ENCODE assay signal across 8 cellular contexts in genomic region chrX:74291964-74292891, GRCh38. TPM values are rescaled to one million over a fixed set of nuclear protein-coding genes. Genes with fewer than 3 reads are reported as not detected.
A peak's percentile ranks its signal among the peaks of the same experiment; 100 is the strongest.
DNase-seq lines count a peak whose midpoint lies in the region; FAIRE-seq and TF ChIP-seq lines count a peak whose summit lies in the region.

No MANE protein-coding gene starts in this region.

- no peak overlapping the region for H3K4ac ChIP-seq in H1 (replicated peaks; ENCODE audit: insufficient read length, low read depth, low read length)

- H3K18ac ChIP-seq in H1 (ENCODE audit: extremely low read depth, low read length) = peak overlapping the region; percentile 97; the same call in 1 of the 2 replicates

- peaks cover 0 to 15% (median under 1%) of the 10 kb centered on the region in 4 experiments; a peak in 3 of 8 replicates for H3K36me3 ChIP-seq in H1 (ENCODE audit: control insufficient read depth in 2 of 4, insufficient read depth in 4 of 4, low read length in 3 of 4)

- no peaks in the 10 kb centered on the region for H3K36me3 Mint-ChIP-seq in mesothelial cell of epicardium

- peaks cover 12% of the 10 kb centered on the region for H3K4me1 Mint-ChIP-seq in mesothelial cell of epicardium

- 0% methylated on average over 22 of the region's 45 CpGs; no CpG with 5 or more reads in 1 of the 2 experiments for WGBS in H1 (ENCODE audit: extremely low coverage in 1 of 2, insufficient coverage in 1 of 2, insufficient read length in 1 of 2, insufficient replicate concordance in 2 of 2, low coverage in 1 of 2, low lambda C conversion rate in 2 of 2, missing lambda C conversion rate in 1 of 2), 2 experiments

- TF ChIP-seq RAD21 in H1 (IDR thresholded peaks at IDR 0.05 in 1 of 2, conservative IDR thresholded peaks at IDR 0.05 in 1 of 2; ENCODE audit: low read depth in 2 of 2, low read length in 2 of 2) = peak in 1 of 2 experiments; percentile 43; a peak in 2 of 4 replicates

- no peaks in the 10 kb centered on the region for H3K27me3 Mint-ChIP-seq in mesothelial cell of epicardium (ENCODE audit: low read depth)

- H3K9ac ChIP-seq in H1 (replicated peaks in 1 of 4; ENCODE audit: extremely low read depth in 1 of 4, low read depth in 3 of 4, low read length in 3 of 4) = peak overlapping the region; percentile 71 to 98 (median 85)

- no peaks in the 10 kb centered on the region for H3K9me3 ChIP-seq in H1 (ENCODE audit: insufficient read depth in 2 of 2, low read depth in 1 of 2, low read length in 1 of 2)

- H2BK12ac ChIP-seq in H1 (ENCODE audit: low read depth, low read length) = peak overlapping the region; percentile 60

- FAIRE-seq in H1 (lab: Jason Lieb, UNC) = no peak

- H3K4me1 ChIP-seq in H1 (replicated peaks in 1 of 4; ENCODE audit: control insufficient read depth in 3 of 4, insufficient read depth in 4 of 4, low read length in 3 of 4) = peaks cover 0 to 9% (median 3%) of the 10 kb centered on the region in 4 experiments; a peak in 3 of 7 replicates

- H4K5ac ChIP-seq in H1 (ENCODE audit: insufficient read length, low read depth, low read length) = peak overlapping the region; percentile 99

- H2AFZ ChIP-seq in H1 (ENCODE audit: low read length) = 0 out of 2 replicates have a peak overlapping the region, but pooled peaks have one; percentile 66

- H4K20me1 ChIP-seq in H1 (replicated peaks in 1 of 2; ENCODE audit: control insufficient read depth in 1 of 2, insufficient read depth in 2 of 2, low read length in 2 of 2) = peaks cover 0 to 2% of the 10 kb centered on the region in 2 experiments

- H3K27ac Mint-ChIP-seq in mesothelial cell of epicardium = peak overlapping the region; percentile 96

- no peaks in the 10 kb centered on the region for H3K79me1 ChIP-seq in H1 (ENCODE audit: low read depth, low read length)

- no peak overlapping the region for H3K23ac ChIP-seq in H1 (ENCODE audit: insufficient read length)

- no peaks in the 10 kb centered on the region for H3K9me3 Mint-ChIP-seq in mesothelial cell of epicardium

- H3K79me2 ChIP-seq in H1 (ENCODE audit: control insufficient read depth in 1 of 2, insufficient read depth in 2 of 2, low read length in 2 of 2) = peaks cover 4 to 52% of the 10 kb centered on the region in 2 experiments; a peak in 3 of 4 replicates

- 0 out of 2 replicates have a peak, but pooled peaks cover 2% of the 10 kb centered on the region for H3K23me2 ChIP-seq in H1 (ENCODE audit: low read depth, low read length)

- DNase-seq in COR-L47 (lab: John Stamatoyannopoulos, UW) (peak; percentile 81), GM20000 (ENCODE audit: low spot score) (peak; percentile 77), HT-29 (ENCODE audit: low spot score) (peak; percentile 89), H1 (ENCODE audit: low read depth in 1 of 2, low spot score in 2 of 2) (peak; percentile 71 to 74), mesothelial cell of epicardium (ENCODE audit: low spot score in 2 of 2, unreplicated experiment in 2 of 2) (peak; percentile 62 to 72)
- peak; percentile 75 for DNase-seq in NK-92 treated with Interleukin-12 subunit alpha and Interleukin-12 subunit beta, amount 100 ng/mL, for 24 hours (lab: John Stamatoyannopoulos, UW)
- peak; percentile 30 to 43 (median 42) for DNase-seq in activated CD8-positive, alpha-beta memory T cell treated with anti-CD3 and anti-CD28 coated beads for 48 hours (ENCODE audit: low read depth in 2 of 3, low spot score in 2 of 3)
- peak; percentile 53 to 63 for DNase-seq in stimulated activated CD8-positive, alpha-beta memory T cell treated with anti-CD3 and anti-CD28 coated beads, Interleukin-15, amount 100 ng/mL, for 4 hours (ENCODE audit: low read depth in 2 of 2)

- CTCF ChIA-PET in H1 (lab: Charles Lee; ENCODE audit: partially characterized antibody) = interaction anchor here (0.7 to 1.2 kb wide), 6 partner anchors 13 to 1587 kb away, joined by 3 to 5 read pairs (median 3); no protein-coding TSS in a partner anchor

- no peak overlapping the region for H2BK120ac ChIP-seq in H1 (replicated peaks; ENCODE audit: low read depth, low read length)

- H2AK5ac ChIP-seq in H1 (ENCODE audit: low read depth, low read length) = peak overlapping the region; percentile 82; the same call in 1 of the 2 replicates

- H3K27ac ChIP-seq in H1 (ENCODE audit: low read depth, low read length) = peak overlapping the region; percentile 94

- TF ChIP-seq EP300 in H1 (IDR thresholded peaks at IDR 0.05; ENCODE audit: borderline replicate concordance in 1 of 2, low read depth in 2 of 2, low read length in 2 of 2) = no peak

- TF ChIP-seq CTCF in GM20000 (IDR thresholded peaks at IDR 0.05; ENCODE audit: extremely low read depth, missing control alignments) = peak; percentile 24
- TF ChIP-seq CTCF in H1 (IDR thresholded peaks at IDR 0.05; ENCODE audit: control extremely low read depth in 1 of 3, insufficient read depth in 1 of 3, low read depth in 1 of 3, low read length in 3 of 3) = peak in 2 of 3 experiments; percentile 28 to 37; a peak in 2 of 4 replicates
- TF ChIP-seq CTCF in mesothelial cell of epicardium (IDR thresholded peaks at IDR 0.05; ENCODE audit: unreplicated experiment) = no peak

- no peaks in the 10 kb centered on the region for H3K27me3 ChIP-seq in H1 (replicated peaks in 1 of 4; ENCODE audit: control insufficient read depth in 3 of 4, extremely low read depth in 1 of 4, insufficient read depth in 3 of 4, low read length in 3 of 4)

- H3K4me3 ChIP-seq in H1 (ENCODE audit: extremely low read depth in 1 of 4, insufficient read depth in 2 of 4, low read depth in 3 of 4, low read length in 4 of 4) = peak overlapping the region; percentile 78 to 95 (median 86)

- peak overlapping the region; percentile 85 for H3K56ac ChIP-seq in H1 (replicated peaks; ENCODE audit: insufficient read length, low read depth, low read length)

- TF ChIP-seq POLR2A in H1 (IDR thresholded peaks at IDR 0.05; ENCODE audit: control extremely low read depth in 1 of 2, low read depth in 2 of 2, low read length in 2 of 2) = peak in 1 of 2 experiments; percentile 54; a peak in 2 of 3 replicates

- H3K4me2 ChIP-seq in H1 (ENCODE audit: insufficient read depth in 1 of 2, low read depth in 2 of 2, low read length in 2 of 2) = peak overlapping the region; percentile 93 to 97

- no peak overlapping the region for H2BK20ac ChIP-seq in H1 (ENCODE audit: low read length)

- no peak overlapping the region for H2BK15ac ChIP-seq in H1 (ENCODE audit: low read length)

- peak overlapping the region; percentile 97 for H2BK5ac ChIP-seq in H1 (ENCODE audit: low read depth, low read length)

- peak overlapping the region; percentile 86 for H3K4me3 Mint-ChIP-seq in mesothelial cell of epicardium

- peak overlapping the region; percentile 96 for H4K91ac ChIP-seq in H1 (replicated peaks; ENCODE audit: insufficient read length, low read length)

- POLR2A ChIA-PET in H1 (lab: Charles Lee; ENCODE audit: partially characterized antibody) = interaction anchor here (0.7 to 3.7 kb wide), 15 partner anchors 10 to 144 kb away, joined by 3 to 27 read pairs (median 5); no protein-coding TSS in a partner anchor

- no peak overlapping the region for H3K14ac ChIP-seq in H1 (ENCODE audit: insufficient read length)

- H4K8ac ChIP-seq in H1 (ENCODE audit: extremely low read depth, insufficient read depth, low read length) = peak overlapping the region; percentile 89; the same call in 1 of the 2 replicates

TF ChIP-seq in H1, 55 proteins besides CTCF, POLR2A, EP300 and RAD21 (continues in another document):
- TF ChIP-seq CREB1 (IDR thresholded peaks at IDR 0.05) = no peak
- TF ChIP-seq ATF2 (IDR thresholded peaks at IDR 0.05; ENCODE audit: low read length) = no peak
- TF ChIP-seq USF2 (IDR thresholded peaks at IDR 0.05; ENCODE audit: low read length) = no peak
- no peak for TF ChIP-seq POU5F1 (IDR thresholded peaks at IDR 0.05; ENCODE audit: low read depth, low read length)
- no peak for TF ChIP-seq RFX5 (IDR thresholded peaks at IDR 0.05; ENCODE audit: borderline replicate concordance, low read depth, low read length)
- no peak for TF ChIP-seq KDM5A (IDR thresholded peaks at IDR 0.05; ENCODE audit: low read length)
- TF ChIP-seq TEAD4 (IDR thresholded peaks at IDR 0.05; ENCODE audit: low read depth, low read length) = no peak
- TF ChIP-seq ATF3 (IDR thresholded peaks at IDR 0.05; ENCODE audit: insufficient read depth, low read depth, low read length) = no peak
- peak; percentile 79 for TF ChIP-seq YY1 (IDR thresholded peaks at IDR 0.05; ENCODE audit: low read depth, low read length)
- TF ChIP-seq JUN (IDR thresholded peaks at IDR 0.05; ENCODE audit: low read depth, low read length) = no peak

RNA-seq across cellular contexts. Expression of gene ZCCHC13, which starts 11.8 kb away (rescaled TPM):
- not detected in 2 replicates for total RNA-seq in HT-29 (2014; rRNA removed; shearing (Covaris generic))
- not detected in 2 replicates for total RNA-seq in H1 (2021; fragmentation: NEBNext Ultra II Directional; extraction: Animal tissue kit (Norgen Biotek cat#: 25700))
- polyA plus RNA-seq in H1 (2011; rRNA removed) = not detected in 2 replicates
- not detected for polyA plus RNA-seq in H1 (2011; cell fraction: cytosol; rRNA removed)
- polyA plus RNA-seq in H1 (2011; cell fraction: nucleus; rRNA removed) = not detected
- polyA plus RNA-seq in H1 (2012, experiment 1 of 2) = not detected in 4 replicates
- not detected for polyA plus RNA-seq in H1 (2012, experiment 2 of 2)
- not detected for polyA plus RNA-seq in H1 (2013, experiment 1 of 2)
- polyA plus RNA-seq in H1 (2013, experiment 2 of 2) = not detected
- not detected in 2 replicates for polyA minus RNA-seq in H1 (2011; rRNA and poly(A)+ RNA removed)
- not detected for polyA minus RNA-seq in H1 (2011; cell fraction: cytosol; rRNA and poly(A)+ RNA removed)
- not detected for polyA minus RNA-seq in H1 (2011; cell fraction: nucleus; rRNA and poly(A)+ RNA removed)
- total RNA-seq in mesothelial cell of epicardium = not detected in 3 replicates

Comparison
In these comparisons a context has a peak if more than half of its experiments do, and no peak if none do; other contexts are left out.
1. Peak in every context shown above with its lines: DNase-seq, H3K4me3 ChIP-seq and H3K27ac ChIP-seq.